In the genomic region with DNA sequence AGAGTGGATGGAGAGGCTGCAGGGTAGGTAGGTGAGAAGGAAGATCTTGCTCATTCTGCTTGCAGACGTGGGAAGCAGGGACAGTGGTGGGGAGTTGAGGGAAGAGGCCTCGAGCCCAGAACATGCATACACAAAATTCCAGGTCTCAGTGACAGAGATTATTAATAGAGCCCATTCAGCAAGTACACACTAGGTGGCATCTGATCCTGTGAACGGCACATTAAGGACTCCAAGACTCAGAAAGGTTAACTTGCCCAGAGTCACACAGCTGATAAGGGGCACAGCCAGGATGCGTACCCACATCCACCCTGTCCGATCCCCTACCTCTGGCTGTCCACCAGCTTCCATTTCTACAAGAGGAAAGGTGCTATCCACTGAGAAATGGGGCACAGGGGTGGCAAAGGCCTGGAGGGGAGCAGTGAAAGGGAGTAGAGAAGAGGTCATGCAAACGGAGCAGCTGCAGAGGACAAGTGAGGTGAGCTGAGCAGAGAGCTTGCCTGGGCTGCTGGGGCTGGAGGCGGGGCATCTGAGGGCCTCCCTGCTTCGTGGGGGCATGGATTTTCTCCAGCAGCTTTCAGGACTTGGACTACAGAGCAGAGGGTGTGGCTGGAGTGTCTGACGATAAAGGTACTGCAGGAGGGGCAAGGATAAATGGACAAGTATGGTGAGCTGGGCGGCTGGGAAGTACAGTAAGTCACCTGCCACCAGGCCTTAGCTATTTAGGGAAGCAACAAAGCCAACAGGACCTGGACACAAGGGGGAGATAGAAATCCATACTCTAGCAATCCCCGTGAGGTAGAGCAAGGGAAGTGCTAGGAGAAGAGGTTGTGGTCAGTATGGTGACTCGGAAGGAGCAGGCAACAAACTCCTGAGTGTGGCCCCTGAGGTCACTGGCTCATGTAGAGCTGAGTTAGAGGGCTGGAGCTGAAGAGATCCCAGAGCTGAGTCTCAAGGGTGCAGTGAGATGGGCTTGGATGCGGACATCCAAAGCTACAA, we compare ENCODE assay signal across 16 cellular contexts. TPM values are rescaled to one million over a fixed set of nuclear protein-coding genes. Genes with fewer than 3 reads are reported as not detected.
DNase-seq lines count a peak whose midpoint lies in the region; ATAC-seq and TF ChIP-seq lines count a peak whose summit lies in the region.
"Had no signal": no experiment of that assay in that cellular context is flagged by ENCODE, and none has a peak within 500 bp of the region (broad histone marks: within the 10 kb centered on the region; RNA-seq: fewer than 3 reads in every experiment).

No MANE protein-coding gene starts in this region.

- peaks cover 14% of the 10 kb centered on the region for H3K79me1 ChIP-seq in mesenchymal stem cell (replicated peaks; ENCODE audit: low read length, poor library complexity, severe bottlenecking)

- H3K79me2 ChIP-seq in DND-41 (ENCODE audit: insufficient read depth, low read length), result no peaks in the 10 kb centered on the region

- H3K27me3 Mint-ChIP-seq in effector memory CD8-positive, alpha-beta T cell, result no peaks in the 10 kb centered on the region
- no peaks in the 10 kb centered on the region for H3K27me3 Mint-ChIP-seq in activated naive CD8-positive, alpha-beta T cell treated with anti-CD3 and anti-CD28 coated beads, Interleukin-2, amount 50 U/mL, for 24 hours
- H3K27me3 Mint-ChIP-seq: IgD-negative memory B cell had no signal

- H2BK120ac ChIP-seq in mesenchymal stem cell (ENCODE audit: low read depth, low read length), result no peak overlapping the region

- H3K14ac ChIP-seq in mesenchymal stem cell (ENCODE audit: low read length in 2 of 2), result no peak overlapping the region

- H2BK15ac ChIP-seq in mesenchymal stem cell (ENCODE audit: low read depth, poor library complexity, severe bottlenecking), result no peak overlapping the region

- DNase-seq in DND-41 (no peak), KBM-7 (peak; percentile 34), mesenchymal stem cell (peak; percentile 30), amygdala (lab: John Stamatoyannopoulos, UW) (no peak), amniotic stem cell (lab: John Stamatoyannopoulos, UW) (no peak)
- DNase-seq in effector memory CD8-positive, alpha-beta T cell, result no peak
- DNase-seq in activated naive CD8-positive, alpha-beta T cell treated with anti-CD3 and anti-CD28 coated beads, Interleukin-2, amount 50 U/mL, for 24 hours, result no peak
- no peak for DNase-seq in stimulated activated CD4-positive, alpha-beta T cell treated with anti-CD3 and anti-CD28 coated beads, Interleukin-2, amount 100 ng/mL, for 48 hours
- DNase-seq: GOT3; NCI-H2081; spleen; stimulated activated CD8-positive, alpha-beta memory T cell treated with anti-CD3 and anti-CD28 coated beads, Interleukin-4, amount 100 ng/mL, for 48 hours had no signal

- peak; percentile 6 for TF ChIP-seq CTCF in DND-41 (IDR thresholded peaks at IDR 0.05; ENCODE audit: borderline replicate concordance, extremely low read depth, low read length, poor library complexity, severe bottlenecking)

- H3K36me3 Mint-ChIP-seq in effector memory CD8-positive, alpha-beta T cell (ENCODE audit: insufficient read depth), result no peaks in the 10 kb centered on the region
- H3K36me3 Mint-ChIP-seq in activated naive CD8-positive, alpha-beta T cell treated with anti-CD3 and anti-CD28 coated beads, Interleukin-2, amount 50 U/mL, for 24 hours (ENCODE audit: low read depth), result peaks cover 28% of the 10 kb centered on the region

- H3K9ac ChIP-seq in DND-41 (ENCODE audit: low read depth, low read length), result no peak overlapping the region
- no peak overlapping the region for H3K9ac ChIP-seq in mesenchymal stem cell (ENCODE audit: low read length)

- no peak overlapping the region for H2AK5ac ChIP-seq in mesenchymal stem cell (ENCODE audit: low read length, severe bottlenecking)

- ATAC-seq in DND-41 (ENCODE audit: insufficient read depth, low read depth), result no peak
- ATAC-seq in effector memory CD8-positive, alpha-beta T cell (replicated peaks), result peak; percentile 9
- no peak for ATAC-seq in activated naive CD8-positive, alpha-beta T cell treated with anti-CD3 and anti-CD28 coated beads, Interleukin-2, amount 50 U/mL, for 24 hours

- H3K4me3 Mint-ChIP-seq in effector memory CD8-positive, alpha-beta T cell, result no peak overlapping the region
- no peak overlapping the region for H3K4me3 Mint-ChIP-seq in activated naive CD8-positive, alpha-beta T cell treated with anti-CD3 and anti-CD28 coated beads, Interleukin-2, amount 50 U/mL, for 24 hours
- H3K4me3 Mint-ChIP-seq: CD14-positive monocyte, IgD-negative memory B cell had no signal

- peaks cover 12 to 16% of the 10 kb centered on the region in 2 donors for H3K4me1 Mint-ChIP-seq in effector memory CD8-positive, alpha-beta T cell (ENCODE audit: low read depth in 2 of 2)
- peaks cover 16% of the 10 kb centered on the region for H3K4me1 Mint-ChIP-seq in activated naive CD8-positive, alpha-beta T cell treated with anti-CD3 and anti-CD28 coated beads, Interleukin-2, amount 50 U/mL, for 24 hours
- H3K4me1 Mint-ChIP-seq: CD14-positive monocyte had no signal

- H3K4me1 ChIP-seq in DND-41 (ENCODE audit: insufficient read depth, low read length) (no peaks in the 10 kb centered on the region), mesenchymal stem cell (ENCODE audit: control insufficient read depth, insufficient read depth, low read depth, low read length) (peaks cover 27% of the 10 kb centered on the region)
- H3K4me1 ChIP-seq: ascending aorta, spleen, vagina had no signal

- H4K8ac ChIP-seq in mesenchymal stem cell (ENCODE audit: low read length), result no peak overlapping the region

- H3K9me3 ChIP-seq in DND-41 (ENCODE audit: insufficient read depth, low read length, severe bottlenecking), result no peaks in the 10 kb centered on the region
- H3K9me3 ChIP-seq in mesenchymal stem cell (ENCODE audit: control insufficient read depth, low read length), result no peaks in the 10 kb centered on the region
- H3K9me3 ChIP-seq: ascending aorta, spleen, vagina had no signal

- in situ Hi-C loops in KBM-7 (cut with MboI; ENCODE audit: low pct_unique_long_range_greater_than_20kb, low sequenced_read_pairs), result no loop called here

- H2BK12ac ChIP-seq in mesenchymal stem cell (ENCODE audit: low read length in 2 of 2), result no peak overlapping the region

- no peak overlapping the region for H3K4me2 ChIP-seq in DND-41 (ENCODE audit: insufficient read depth, low read length)
- H3K4me2 ChIP-seq in mesenchymal stem cell (ENCODE audit: low read length, poor library complexity, severe bottlenecking), result no peak overlapping the region

- H2BK5ac ChIP-seq in mesenchymal stem cell (ENCODE audit: low read depth, low read length, poor library complexity, severe bottlenecking), result no peak overlapping the region

- H2AFZ ChIP-seq in DND-41 (ENCODE audit: low read depth, low read length) (no peak overlapping the region), mesenchymal stem cell (ENCODE audit: low read depth, low read length) (no peak overlapping the region)

- no peak overlapping the region for H4K91ac ChIP-seq in mesenchymal stem cell (ENCODE audit: low read length)

- H3K9me3 Mint-ChIP-seq in effector memory CD8-positive, alpha-beta T cell, result no peaks in the 10 kb centered on the region
- no peaks in the 10 kb centered on the region for H3K9me3 Mint-ChIP-seq in activated naive CD8-positive, alpha-beta T cell treated with anti-CD3 and anti-CD28 coated beads, Interleukin-2, amount 50 U/mL, for 24 hours
- H3K9me3 Mint-ChIP-seq: CD14-positive monocyte had no signal

- H3K27ac Mint-ChIP-seq in effector memory CD8-positive, alpha-beta T cell, result no peak overlapping the region
- no peak overlapping the region for H3K27ac Mint-ChIP-seq in activated naive CD8-positive, alpha-beta T cell treated with anti-CD3 and anti-CD28 coated beads, Interleukin-2, amount 50 U/mL, for 24 hours
- H3K27ac Mint-ChIP-seq: CD14-positive monocyte, IgD-negative memory B cell had no signal

- no peak overlapping the region for H3K27ac ChIP-seq in DND-41 (ENCODE audit: low read length)
- H3K27ac ChIP-seq in mesenchymal stem cell (ENCODE audit: low read length, poor library complexity, severe bottlenecking), result peak overlapping the region; percentile 92
- H3K27ac ChIP-seq: ascending aorta, spleen, vagina had no signal

- no peaks in the 10 kb centered on the region for H4K20me1 ChIP-seq in DND-41 (ENCODE audit: insufficient read depth, low read length)

- H3K23ac ChIP-seq in mesenchymal stem cell (ENCODE audit: low read length in 2 of 2), result no peak overlapping the region

- H3K4me3 ChIP-seq in DND-41 (ENCODE audit: low read depth in 1 of 2, low read length in 2 of 2), result no peak overlapping the region
- H3K4me3 ChIP-seq in mesenchymal stem cell (ENCODE audit: insufficient read depth in 1 of 2, low read depth in 1 of 2, low read length in 2 of 2), result no peak overlapping the region
- H3K4me3 ChIP-seq: ascending aorta, spleen, vagina had no signal

- WGBS in mesenchymal stem cell, result 88% methylated on average over 9 of the region's 13 CpGs

- H3K27me3 ChIP-seq in DND-41 (ENCODE audit: insufficient read depth, low read length, poor library complexity) (no peaks in the 10 kb centered on the region), mesenchymal stem cell (ENCODE audit: control insufficient read depth in 1 of 2, insufficient read depth in 1 of 2, low read length in 2 of 2) (no peaks in the 10 kb centered on the region)
- H3K27me3 ChIP-seq: ascending aorta, spleen, vagina had no signal

- peak overlapping the region in 1 of 2 experiments; percentile 5 for H3K18ac ChIP-seq in mesenchymal stem cell (ENCODE audit: low read depth in 1 of 2, low read length in 2 of 2)

- H3K36me3 ChIP-seq in DND-41 (ENCODE audit: insufficient read depth, low read length) (peaks cover 85% of the 10 kb centered on the region), mesenchymal stem cell (ENCODE audit: control insufficient read depth in 1 of 2, insufficient read depth in 2 of 2, low read depth in 1 of 2, low read length in 2 of 2) (peaks cover 47 to 96% of the 10 kb centered on the region in 2 experiments)

- H3K4ac ChIP-seq in mesenchymal stem cell (ENCODE audit: low read depth in 1 of 2, low read length in 2 of 2), result no peak overlapping the region

RNA-seq across cellular contexts. Expression of gene IDS, which starts 11.2 kb away (rescaled TPM):
- polyA plus RNA-seq in mesenchymal stem cell (2013, experiment 1 of 2), result 65.0 TPM
- 67.1 TPM for polyA plus RNA-seq in mesenchymal stem cell (2013, experiment 2 of 2)

RNA-seq across cellular contexts. Expression of gene EOLA1, which starts 46.9 kb away (rescaled TPM):
- 9.4 TPM for polyA plus RNA-seq in mesenchymal stem cell (2013, experiment 1 of 2)
- polyA plus RNA-seq in mesenchymal stem cell (2013, experiment 2 of 2), result 8.4 TPM

RNA-seq across cellular contexts. Expression of gene HSFX3, which starts 55.9 kb away (rescaled TPM):
- polyA plus RNA-seq in mesenchymal stem cell (2013, experiment 1 of 2), result not detected
- not detected for polyA plus RNA-seq in mesenchymal stem cell (2013, experiment 2 of 2)
- polyA plus RNA-seq: CD14-positive monocyte, IgD-negative memory B cell had no signal

Comparison
In these comparisons a context has a peak if more than half of its experiments do, and no peak if none do; other contexts are left out.
1. DNase-seq: peak in KBM-7 (single experiment) and mesenchymal stem cell (single experiment); none in DND-41 (single experiment), effector memory CD8-positive, alpha-beta T cell (0 of 3), amygdala (0 of 56), activated naive CD8-positive, alpha-beta T cell treated with anti-CD3 and anti-CD28 coated beads, Interleukin-2, amount 50 U/mL, for 24 hours (single experiment), stimulated activated CD4-positive, alpha-beta T cell treated with anti-CD3 and anti-CD28 coated beads, Interleukin-2, amount 100 ng/mL, for 48 hours (0 of 2) and amniotic stem cell (single experiment).